In genomic region chr3:130140756-130141155, GRCh38 we compare ENCODE assay signal across 7 cellular contexts. TPM values are rescaled to one million over a fixed set of nuclear protein-coding genes. Genes with fewer than 3 reads are reported as not detected.
"Had no signal": no experiment of that assay in that cellular context is flagged by ENCODE, and none has a peak within 500 bp of the region (broad histone marks: within the 10 kb centered on the region; RNA-seq: fewer than 3 reads in every experiment).

No MANE protein-coding gene starts in this region.

RNA-seq across cellular contexts. Expression of gene ALG1L2, which starts 59.1 kb away (rescaled TPM):
- total RNA-seq: activated CD4-positive, alpha-beta memory T cell treated with anti-CD3 and anti-CD28 coated beads for 36 hours; activated naive CD4-positive, alpha-beta T cell treated with anti-CD3 and anti-CD28 coated beads for 36 hours; activated T-helper 2 cell treated with anti-CD3 and anti-CD28 coated beads, Interferon-gamma antibody, Interleukin-2, Interleukin-4, amounts not matched to agents 10 μg/mL and 5 μg/mL and 100 μg/mL, durations not matched to agents 14 hours and 24 hours and 36 hours; ascending aorta; myocyte; subcutaneous adipose tissue had no signal
- polyA plus RNA-seq: neural cell had no signal
